Comparison of ENCODE assay signal across 8 cellular contexts in genomic region chr5:141513021-141513626, GRCh38. TPM values are rescaled to one million over a fixed set of nuclear protein-coding genes. Genes with fewer than 3 reads are reported as not detected.
A peak's percentile ranks its signal among the peaks of the same experiment; 100 is the strongest.
DNase-seq lines count a peak whose midpoint lies in the region; ATAC-seq and TF ChIP-seq lines count a peak whose summit lies in the region.

No MANE protein-coding gene starts in this region.

- intact Hi-C loops in activated B cell treated with CpG ODN at 0.5 μM for 24 hours (cut with micrococcal nuclease): loop anchor here (2.0 to 5.0 kb wide), 2 partner anchors 82 to 104 kb away; partner anchors contain the start of genes DIAPH1 and PCDHGA12
- intact Hi-C loops in dorsolateral prefrontal cortex (cut with DNase I): loop anchor here in 1 of 2 donors (5.0 kb wide), 1 partner anchor 36 kb away; the partner anchor contains the start of gene PCDHGC3
- intact Hi-C loops in lower leg skin (cut with DNase I; ENCODE audit: low total_unique reads): no loop called here

- 2 to 3% methylated on average over 27 of the region's 39 CpGs for WGBS in lower leg skin, 2 donors

- peaks cover 17% of the 10 kb centered on the region for H3K36me3 ChIP-seq in HUES48 (ENCODE audit: control insufficient read depth, insufficient read depth, low read length)

- H3K27ac ChIP-seq in HUES48 (ENCODE audit: low read depth, low read length): peak overlapping the region; percentile 93
- H3K27ac ChIP-seq in dorsolateral prefrontal cortex: peak overlapping the region in 58 of 59 donors; percentile 58 to 99 (median 93)

- H3K9ac ChIP-seq in HUES48 (ENCODE audit: low read depth, low read length): peak overlapping the region; percentile 49; the same call in 1 of the 2 replicates

- H3K36me3 Mint-ChIP-seq in activated B cell treated with CpG ODN at 0.5 μM for 24 hours (ENCODE audit: low read depth): peaks cover 40% of the 10 kb centered on the region

- H3K9me3 Mint-ChIP-seq in activated B cell treated with CpG ODN at 0.5 μM for 24 hours: no peaks in the 10 kb centered on the region

- no peak for TF ChIP-seq POLR2A in lower leg skin (IDR thresholded peaks at IDR 0.05)

- peak overlapping the region; percentile 20 for H3K27ac Mint-ChIP-seq in activated B cell treated with CpG ODN at 0.5 μM for 24 hours

- H3K4me3 ChIP-seq in HUES48 (ENCODE audit: low read depth, low read length) (peak overlapping the region; percentile 78), dorsolateral prefrontal cortex (peak overlapping the region; percentile 23 to 73 (median 60)), lower leg skin (ENCODE audit: low read depth, poor library complexity, severe bottlenecking) (peak overlapping the region; percentile 34)

- no peak for DNase-seq in activated B cell treated with CpG ODN at 0.5 μM for 24 hours
- DNase-seq in dorsolateral prefrontal cortex: peak in 7 of 10 donors; percentile 38 to 80 (median 66)
- DNase-seq in lower leg skin (ENCODE audit: low spot score in 2 of 2): peak in 1 of 2 donors; percentile 87
- peak in 5 of 6 experiments; percentile 18 to 59 (median 35) for DNase-seq in stimulated activated naive CD4-positive, alpha-beta T cell (lab: John Stamatoyannopoulos, UW)
- no peak for DNase-seq in SIG-M5 (lab: John Stamatoyannopoulos, UW)
- no peak for DNase-seq in activated gamma-delta T cell (lab: John Stamatoyannopoulos, UW)

- ATAC-seq in activated B cell treated with CpG ODN at 0.5 μM for 24 hours (ENCODE audit: low read depth) (peak; percentile 7), HG03342 (IDR thresholded peaks at IDR 0.05; ENCODE audit: unreplicated experiment) (no peak)

- POLR2A ChIA-PET in activated B cell treated with CpG ODN at 0.5 μM for 24 hours (lab: Charles Lee): interaction anchor here (0.6 to 5.3 kb wide), 4 partner anchors 15 to 193 kb away, joined by 3 to 24 read pairs (median 8); partner anchors contain the start of gene TAF7

- H3K27me3 ChIP-seq in HUES48 (ENCODE audit: control insufficient read depth, insufficient read depth, low read length) (peaks cover 4% of the 10 kb centered on the region), dorsolateral prefrontal cortex (peaks cover 0 to 29% (median 0%) of the 10 kb centered on the region in 45 donors)

- H3K4me1 Mint-ChIP-seq in activated B cell treated with CpG ODN at 0.5 μM for 24 hours: peaks cover 77% of the 10 kb centered on the region

- peak overlapping the region; percentile 85 for H3K4me3 Mint-ChIP-seq in activated B cell treated with CpG ODN at 0.5 μM for 24 hours

- no peak for TF ChIP-seq CTCF in activated B cell treated with CpG ODN at 0.5 μM for 24 hours (IDR thresholded peaks at IDR 0.05)
- TF ChIP-seq CTCF in dorsolateral prefrontal cortex (IDR thresholded peaks at IDR 0.05 in 54 of 56, conservative IDR thresholded peaks at IDR 0.05 in 2 of 56; ENCODE audit: low read depth in 1 of 56, partially characterized antibody in 56 of 56): no peak
- no peak for TF ChIP-seq CTCF in lower leg skin (IDR thresholded peaks at IDR 0.05)

- CTCF ChIA-PET in activated B cell treated with CpG ODN at 0.5 μM for 24 hours (lab: Charles Lee): interaction anchor here (0.8 to 5.2 kb wide), 18 partner anchors 10 to 92 kb away, joined by 3 to 44 read pairs (median 5); partner anchors contain the start of genes PCDHGA11 and PCDHGA12

- no peaks in the 10 kb centered on the region for H3K9me3 ChIP-seq in HUES48 (ENCODE audit: control insufficient read depth, insufficient read depth, low read length)

- H3K27me3 Mint-ChIP-seq in activated B cell treated with CpG ODN at 0.5 μM for 24 hours: no peaks in the 10 kb centered on the region

- peaks cover 29% of the 10 kb centered on the region for H3K4me1 ChIP-seq in HUES48 (ENCODE audit: control insufficient read depth, insufficient read depth, low read length)

RNA-seq across cellular contexts. Expression of gene PCDHGC5, which starts 24.2 kb away (rescaled TPM):
- total RNA-seq in activated B cell treated with CpG ODN at 0.5 μM for 24 hours (0.24 and 0.38 TPM in 2 replicates), dorsolateral prefrontal cortex (10 to 100 TPM; 21.8 to 82.1 (median 50.7) TPM), lower leg skin (1 to 10 TPM; 1.1 to 1.7 (median 1.7) TPM)

RNA-seq across cellular contexts. Expression of gene PCDHGC4, which starts 28.3 kb away (rescaled TPM):
- total RNA-seq in activated B cell treated with CpG ODN at 0.5 μM for 24 hours (0.69 TPM in 2 replicates), dorsolateral prefrontal cortex (10 to 100 TPM in 118 of 120 experiments, 1 to 10 TPM in 2; 9.0 to 35.3 (median 19.4) TPM), lower leg skin (10 to 100 TPM in 1 of 4 donors, 1 to 10 TPM in 3; 1.2 to 34.5 (median 2.2) TPM)

RNA-seq across cellular contexts. Expression of gene PCDHGC3, which starts 37.4 kb away (rescaled TPM):
- total RNA-seq in activated B cell treated with CpG ODN at 0.5 μM for 24 hours (2.6 and 3.3 TPM in 2 replicates), dorsolateral prefrontal cortex (100 to 1,000 TPM in 119 of 120 experiments, 10 to 100 TPM in 1; 96.7 to 415 (median 161) TPM), lower leg skin (10 to 100 TPM; 45.5 to 80.8 (median 49.7) TPM)

Comparison
In these comparisons a context has a peak if more than half of its experiments do, and no peak if none do; other contexts are left out.
1. DNase-seq: peak in dorsolateral prefrontal cortex (7 of 10) and stimulated activated naive CD4-positive, alpha-beta T cell (5 of 6); none in activated B cell treated with CpG ODN at 0.5 μM for 24 hours (single experiment), SIG-M5 (single experiment) and activated gamma-delta T cell (single experiment).
2. RNA of gene PCDHGC5, which starts 24.2 kb away (total RNA-seq): 21.8 to 82.1 TPM in dorsolateral prefrontal cortex; 1.1 to 1.7 TPM in lower leg skin and 0.24 to 0.38 TPM in activated B cell treated with CpG ODN at 0.5 μM for 24 hours; every median in the first group is over 4 times any median in the second.
3. RNA of gene PCDHGC3, which starts 37.4 kb away (total RNA-seq): 96.7 to 415 TPM in dorsolateral prefrontal cortex and 45.5 to 80.8 TPM in lower leg skin; 2.6 to 3.3 TPM in activated B cell treated with CpG ODN at 0.5 μM for 24 hours; every median in the first group is over 10 times any median in the second.
4. Peak in every context shown above with its lines, with median percentiles within 50 percentile points of each other: H3K4me3 ChIP-seq.